ENCODE assay signal across 9 cellular contexts in genomic region chr19:35715981-35716734, GRCh38. TPM values are rescaled to one million over a fixed set of nuclear protein-coding genes. Genes with fewer than 3 reads are reported as not detected.
DNase-seq lines count a peak whose midpoint lies in the region; ATAC-seq and TF ChIP-seq lines count a peak whose summit lies in the region.
"Had no signal": no experiment of that assay in that cellular context is flagged by ENCODE, and none has a peak within 500 bp of the region (broad histone marks: within the 10 kb centered on the region; RNA-seq: fewer than 3 reads in every experiment).

No MANE protein-coding gene starts in this region.

- H3K4me1 Mint-ChIP-seq in brain, result peaks cover 36% of the 10 kb centered on the region
- peaks cover 59 to 80% of the 10 kb centered on the region in 2 donors for H3K4me1 Mint-ChIP-seq in stimulated activated naive B cell treated with anti-CD40 and anti-IgM and Interleukin-4, amounts not matched to agents 10 μg/mL and 1 μg/mL and 100 μg/mL, for 72 hours

- no peaks in the 10 kb centered on the region for H3K27me3 ChIP-seq in kidney epithelial cell (ENCODE audit: control insufficient read depth, insufficient read depth, low read length)

- ATAC-seq in stimulated activated naive B cell treated with anti-CD40 and anti-IgM and Interleukin-4, amounts not matched to agents 10 μg/mL and 1 μg/mL and 100 μg/mL, for 72 hours (replicated peaks), result peak in 1 of 2 donors; percentile 0

- peak; percentile 21 for DNase-seq in activated naive CD4-positive, alpha-beta T cell treated with Interleukin-2 at 50 U/mL for 16 hours
- no peak for DNase-seq in activated naive CD4-positive, alpha-beta T cell (lab: John Stamatoyannopoulos, UW)
- peak; percentile 92 for DNase-seq in NCI-H2227 treated with DMSO at 0.1 percent for 48 hours (lab: John Stamatoyannopoulos, UW)
- DNase-seq in kidney epithelial cell (ENCODE audit: low read depth), result no peak
- DNase-seq in stimulated activated naive B cell treated with anti-CD40 and anti-IgM and Interleukin-4, amounts not matched to agents 10 μg/mL and 1 μg/mL and 100 μg/mL, for 72 hours, result no peak
- DNase-seq in DMS 273 treated with DMSO at 0.1 percent for 48 hours (lab: John Stamatoyannopoulos, UW), result no peak
- DNase-seq in inferior parietal cortex (ENCODE audit: extremely low spot score), result no peak

- H3K27me3 Mint-ChIP-seq in brain, result peaks cover 15% of the 10 kb centered on the region
- no peaks in the 10 kb centered on the region for H3K27me3 Mint-ChIP-seq in stimulated activated naive B cell treated with anti-CD40 and anti-IgM and Interleukin-4, amounts not matched to agents 10 μg/mL and 1 μg/mL and 100 μg/mL, for 72 hours

- peak overlapping the region; percentile 92 to 99 (median 98) for H3K27ac Mint-ChIP-seq in brain
- H3K27ac Mint-ChIP-seq in stimulated activated naive B cell treated with anti-CD40 and anti-IgM and Interleukin-4, amounts not matched to agents 10 μg/mL and 1 μg/mL and 100 μg/mL, for 72 hours, result peak overlapping the region; percentile 93

- H3K4me3 Mint-ChIP-seq in brain, result peak overlapping the region; percentile 91 to 96 (median 93)
- H3K4me3 Mint-ChIP-seq in stimulated activated naive B cell treated with anti-CD40 and anti-IgM and Interleukin-4, amounts not matched to agents 10 μg/mL and 1 μg/mL and 100 μg/mL, for 72 hours, result peak overlapping the region; percentile 88 to 97

- peak overlapping the region; percentile 93 for H3K4me3 ChIP-seq in kidney epithelial cell (ENCODE audit: low read depth, low read length)

- no peaks in the 10 kb centered on the region for H3K36me3 ChIP-seq in kidney epithelial cell (ENCODE audit: control insufficient read depth, insufficient read depth, low read length)

- peaks cover 4% of the 10 kb centered on the region for H3K36me3 Mint-ChIP-seq in brain
- H3K36me3 Mint-ChIP-seq in stimulated activated naive B cell treated with anti-CD40 and anti-IgM and Interleukin-4, amounts not matched to agents 10 μg/mL and 1 μg/mL and 100 μg/mL, for 72 hours, result peaks cover 30 to 52% of the 10 kb centered on the region in 2 donors

- TF ChIP-seq CTCF in brain (conservative IDR thresholded peaks at IDR 0.05), result no peak
- no peak for TF ChIP-seq CTCF in kidney epithelial cell (IDR thresholded peaks at IDR 0.05; ENCODE audit: insufficient read depth, low read length, poor library complexity, severe bottlenecking)

- H3K9me3 Mint-ChIP-seq in brain, result peaks cover 0 to 2% (median 0%) of the 10 kb centered on the region in 5 experiments
- H3K9me3 Mint-ChIP-seq in stimulated activated naive B cell treated with anti-CD40 and anti-IgM and Interleukin-4, amounts not matched to agents 10 μg/mL and 1 μg/mL and 100 μg/mL, for 72 hours, result peaks cover 2 to 4% of the 10 kb centered on the region in 2 donors

RNA-seq across cellular contexts. Expression of gene KMT2B, which starts 1.6 kb away (rescaled TPM):
- polyA plus RNA-seq in brain (ENCODE audit: insufficient read depth, low read depth, low replicate concordance), result 22.3 TPM
- total RNA-seq in kidney epithelial cell, result 18.4 and 31.8 TPM in 2 replicates

RNA-seq across cellular contexts. Expression of gene ZBTB32, which starts 11.8 kb away (rescaled TPM):
- polyA plus RNA-seq in brain (ENCODE audit: insufficient read depth, low read depth, low replicate concordance), result not detected
- total RNA-seq in kidney epithelial cell, result not detected in 2 replicates
- total RNA-seq: frontal cortex had no signal

RNA-seq across cellular contexts. Expression of gene IGFLR1, which starts 26.1 kb away (rescaled TPM):
- 11.2 TPM for polyA plus RNA-seq in brain (ENCODE audit: insufficient read depth, low read depth, low replicate concordance)
- total RNA-seq in kidney epithelial cell, result 1.9 and 8.8 TPM in 2 replicates

RNA-seq across cellular contexts. Expression of gene U2AF1L4, which starts 29.1 kb away (rescaled TPM):
- 20.6 TPM for polyA plus RNA-seq in brain (ENCODE audit: insufficient read depth, low read depth, low replicate concordance)
- 15.5 and 17.6 TPM in 2 replicates for total RNA-seq in kidney epithelial cell

RNA-seq across cellular contexts. Expression of gene PSENEN, which starts 29.3 kb away (rescaled TPM):
- 153 TPM for polyA plus RNA-seq in brain (ENCODE audit: insufficient read depth, low read depth, low replicate concordance)
- total RNA-seq in kidney epithelial cell, result 46.8 and 59.7 TPM in 2 replicates

Comparison
In these comparisons a context has a peak if more than half of its experiments do, and no peak if none do; other contexts are left out.
1. DNase-seq: peak in activated naive CD4-positive, alpha-beta T cell treated with Interleukin-2 at 50 U/mL for 16 hours (single experiment) and NCI-H2227 treated with DMSO at 0.1 percent for 48 hours (single experiment); none in activated naive CD4-positive, alpha-beta T cell (0 of 4), kidney epithelial cell (single experiment), stimulated activated naive B cell treated with anti-CD40 and anti-IgM and Interleukin-4, amounts not matched to agents 10 μg/mL and 1 μg/mL and 100 μg/mL, for 72 hours (single experiment), DMS 273 treated with DMSO at 0.1 percent for 48 hours (single experiment) and inferior parietal cortex (single experiment).